ENCODE assay signal across 8 cellular contexts in genomic region chr4:185004562-185005208, GRCh38. TPM values are rescaled to one million over a fixed set of nuclear protein-coding genes. Genes with fewer than 3 reads are reported as not detected.
DNase-seq lines count a peak whose midpoint lies in the region; ATAC-seq, FAIRE-seq and TF ChIP-seq lines count a peak whose summit lies in the region.

No MANE protein-coding gene starts in this region.

- H3K27ac Mint-ChIP-seq in neural progenitor cell, result no peak overlapping the region

- no peaks in the 10 kb centered on the region for H3K36me3 ChIP-seq in endothelial cell of umbilical vein (ENCODE audit: control insufficient read depth in 2 of 2, extremely low read depth in 1 of 2, insufficient read depth in 2 of 2, low read length in 2 of 2)
- no peaks in the 10 kb centered on the region for H3K36me3 ChIP-seq in neural progenitor cell

- no peak overlapping the region for H2AFZ ChIP-seq in endothelial cell of umbilical vein (ENCODE audit: low read depth, low read length)
- H2AFZ ChIP-seq in neural progenitor cell (replicated peaks), result peak overlapping the region; percentile 85

- intact Hi-C loops in endothelial cell of umbilical vein (cut with micrococcal nuclease), result loop anchor here (1.0 to 10.0 kb wide), 7 partner anchors 92 to 1034 kb away; no protein-coding TSS in a partner anchor

- no peak overlapping the region for H3K4me3 Mint-ChIP-seq in neural progenitor cell

- ATAC-seq in GM18517 (IDR thresholded peaks at IDR 0.05; ENCODE audit: unreplicated experiment) (peak; percentile 26), HG02678 (IDR thresholded peaks at IDR 0.05; ENCODE audit: unreplicated experiment) (peak; percentile 37)

- H3K27ac ChIP-seq in endothelial cell of umbilical vein (ENCODE audit: insufficient read depth, low read depth, low read length) (no peak overlapping the region), neural progenitor cell (no peak overlapping the region)

- no peaks in the 10 kb centered on the region for H3K4me1 ChIP-seq in endothelial cell of umbilical vein (ENCODE audit: control insufficient read depth, extremely low read depth, insufficient read depth, low read length)
- no peaks in the 10 kb centered on the region for H3K4me1 ChIP-seq in neural progenitor cell

- no peaks in the 10 kb centered on the region for H4K20me1 ChIP-seq in endothelial cell of umbilical vein (replicated peaks; ENCODE audit: control insufficient read depth, extremely low read depth, insufficient read depth, low read length)
- no peaks in the 10 kb centered on the region for H4K20me1 ChIP-seq in neural progenitor cell (ENCODE audit: low read depth)

- POLR2A ChIA-PET in endothelial cell of umbilical vein (lab: Charles Lee), result no interaction called here

- H3K9me3 Mint-ChIP-seq in neural progenitor cell, result peaks cover 4% of the 10 kb centered on the region

- DNase-seq in NCI-H345 treated with DMSO at 0.1 percent for 48 hours (lab: John Stamatoyannopoulos, UW; ENCODE audit: unreplicated experiment) (peak; percentile 81), endothelial cell of umbilical vein (ENCODE audit: low read depth, low spot score) (no peak), neural progenitor cell (ENCODE audit: low spot score) (peak; percentile 69), NCI-H146 treated with DMSO at 0.1 percent for 48 hours (lab: John Stamatoyannopoulos, UW; ENCODE audit: unreplicated experiment) (no peak), GDM1 (lab: John Stamatoyannopoulos, UW) (no peak), GM13976 (ENCODE audit: low spot score) (no peak)

- H3K36me3 Mint-ChIP-seq in neural progenitor cell, result no peaks in the 10 kb centered on the region

- dilution Hi-C loops in endothelial cell of umbilical vein (cut with MboI; ENCODE audit: extremely low pct_ligation_motif_present, low sequenced_read_pairs), result no loop called here

- H3K27me3 ChIP-seq in endothelial cell of umbilical vein (ENCODE audit: control insufficient read depth in 2 of 2, insufficient read depth in 2 of 2, low read length in 2 of 2) (peaks cover 0 to 4% of the 10 kb centered on the region in 2 experiments), neural progenitor cell (peaks cover 73% of the 10 kb centered on the region)

- H3F3A ChIP-seq in neural progenitor cell (ENCODE audit: low read depth), result no peaks in the 10 kb centered on the region

- in situ Hi-C loops in GM13976 (cut with MboI; ENCODE audit: low sequenced_read_pairs, unreplicated experiment), result no loop called here

- H3K9me3 ChIP-seq in endothelial cell of umbilical vein (replicated peaks; ENCODE audit: control insufficient read depth, insufficient read depth, low read length) (no peaks in the 10 kb centered on the region), neural progenitor cell (ENCODE audit: low read depth) (no peaks in the 10 kb centered on the region)

- TF ChIP-seq POLR2A in endothelial cell of umbilical vein (IDR thresholded peaks at IDR 0.05; ENCODE audit: low read depth, low read length), result no peak

- H3K9ac ChIP-seq in endothelial cell of umbilical vein (replicated peaks; ENCODE audit: extremely low read depth, insufficient read depth, low read length) (no peak overlapping the region), neural progenitor cell (no peak overlapping the region)

- H3K27me3 Mint-ChIP-seq in neural progenitor cell (ENCODE audit: insufficient read depth, low read depth), result peaks cover 35% of the 10 kb centered on the region

- TF ChIP-seq CTCF in endothelial cell of umbilical vein (IDR thresholded peaks at IDR 0.05; ENCODE audit: extremely low read depth in 1 of 2, insufficient read depth in 1 of 2, low read depth in 1 of 2, low read length in 2 of 2) (no peak), neural progenitor cell (IDR thresholded peaks at IDR 0.05) (no peak), GM13976 (IDR thresholded peaks at IDR 0.05; ENCODE audit: borderline replicate concordance, control extremely low read depth, extremely low read depth, insufficient read depth, missing control alignments) (no peak)

- H3K4me1 Mint-ChIP-seq in neural progenitor cell, result peaks cover 7% of the 10 kb centered on the region

- H3K79me2 ChIP-seq in endothelial cell of umbilical vein (ENCODE audit: control insufficient read depth, insufficient read depth, low read length) (no peaks in the 10 kb centered on the region), neural progenitor cell (ENCODE audit: low read depth) (no peaks in the 10 kb centered on the region)

- no TSS peak for BruUV-seq in endothelial cell of umbilical vein (replicated peaks; lab: Mats Ljungman, UMichigan)

- no peak for FAIRE-seq in endothelial cell of umbilical vein (lab: Jason Lieb, UNC)

- H3K4me3 ChIP-seq in endothelial cell of umbilical vein (replicated peaks in 1 of 3; ENCODE audit: insufficient read depth in 1 of 3, low read depth in 1 of 3, low read length in 3 of 3), result no peak overlapping the region
- peak overlapping the region; percentile 40 for H3K4me3 ChIP-seq in neural progenitor cell

- H3K9me1 ChIP-seq in endothelial cell of umbilical vein (replicated peaks; ENCODE audit: control insufficient read depth, extremely low read depth, insufficient read depth, low read length), result no peaks in the 10 kb centered on the region

- CTCF ChIA-PET in endothelial cell of umbilical vein (lab: Charles Lee), result interaction anchor here (0.6 to 1.5 kb wide), 22 partner anchors 10 to 1063 kb away, joined by 3 to 43 read pairs (median 4); partner anchors contain the start of gene CENPU

- peak overlapping the region; percentile 3 for H3K4me2 ChIP-seq in endothelial cell of umbilical vein (ENCODE audit: insufficient read depth, low read length)
- H3K4me2 ChIP-seq in neural progenitor cell, result peak overlapping the region; percentile 84

TF ChIP-seq in endothelial cell of umbilical vein, 7 proteins besides CTCF, POLR2A, EP300 and RAD21:
- TF ChIP-seq JUN (IDR thresholded peaks at IDR 0.05; ENCODE audit: borderline replicate concordance, insufficient read depth, insufficient read length, low read depth) (no peak), MAX (IDR thresholded peaks at IDR 0.05; ENCODE audit: insufficient read depth, insufficient read length) (no peak), POLR2AphosphoS5 (IDR thresholded peaks at IDR 0.05; ENCODE audit: insufficient read depth, low read depth, low read length) (no peak)

RNA-seq across cellular contexts. Expression of gene HELT, which starts 13.6 kb away (rescaled TPM):
- total RNA-seq in endothelial cell of umbilical vein (not detected in 2 replicates), neural progenitor cell (ENCODE audit: low replicate concordance) (not detected in 2 replicates)
- not detected in 2 replicates for polyA plus RNA-seq in endothelial cell of umbilical vein
- not detected in 2 replicates for polyA plus RNA-seq in endothelial cell of umbilical vein (2011; cell fraction: cytosol; rRNA removed)
- polyA plus RNA-seq in endothelial cell of umbilical vein (2011; cell fraction: nucleus; rRNA removed), result not detected in 2 replicates
- polyA plus RNA-seq in endothelial cell of umbilical vein (2012), result not detected in 2 replicates
- not detected in 2 replicates for polyA minus RNA-seq in endothelial cell of umbilical vein
- polyA minus RNA-seq in endothelial cell of umbilical vein (2011; cell fraction: cytosol; rRNA and poly(A)+ RNA removed), result not detected
- polyA minus RNA-seq in endothelial cell of umbilical vein (2011; cell fraction: nucleus; rRNA and poly(A)+ RNA removed), result not detected in 2 replicates

Comparison
In these comparisons a context has a peak if more than half of its experiments do, and no peak if none do; other contexts are left out.
1. DNase-seq: peak in NCI-H345 treated with DMSO at 0.1 percent for 48 hours (single experiment) and neural progenitor cell (single experiment); none in endothelial cell of umbilical vein (single experiment), NCI-H146 treated with DMSO at 0.1 percent for 48 hours (single experiment), GDM1 (single experiment) and GM13976 (single experiment).